Comparison of ENCODE assay signal across 14 cellular contexts in genomic region chr6:4401408-4402367, GRCh38.
DNase-seq lines count a peak whose midpoint lies in the region; ATAC-seq and TF ChIP-seq lines count a peak whose summit lies in the region.
"Had no signal": no experiment of that assay in that cellular context is flagged by ENCODE, and none has a peak within 500 bp of the region (broad histone marks: within the 10 kb centered on the region; RNA-seq: fewer than 3 reads in every experiment).

No MANE protein-coding gene starts in this region.

- POLR2A ChIA-PET in CD4-positive, alpha-beta T cell (lab: Charles Lee): no interaction called here

- in situ Hi-C loops in brain microvascular endothelial cell (cut with HindIII; ENCODE audit: low pct_ligation_motif_present, low sequenced_read_pairs): no loop called here
- in situ Hi-C loops in gastrocnemius medialis (cut with MboI; ENCODE audit: low sequenced_read_pairs in 4 of 4): no loop called here

- CTCF ChIA-PET in CD4-positive, alpha-beta T cell (lab: Charles Lee): no interaction called here

- H3K27ac Mint-ChIP-seq in CD4-positive, alpha-beta T cell: no peak overlapping the region
- H3K27ac Mint-ChIP-seq: activated CD8-positive, alpha-beta T cell treated with anti-CD3 and anti-CD28 coated beads for 36 hours; B cell had no signal

- no peaks in the 10 kb centered on the region for H3K9me3 ChIP-seq in gastrocnemius medialis
- no peaks in the 10 kb centered on the region for H3K9me3 ChIP-seq in CD4-positive, alpha-beta T cell (ENCODE audit: control insufficient read depth, low read length)

- no peaks in the 10 kb centered on the region for H3K36me3 Mint-ChIP-seq in CD4-positive, alpha-beta T cell (ENCODE audit: low read depth)

- H3K4me3 ChIP-seq in brain microvascular endothelial cell (ENCODE audit: low read depth, low read length) (no peak overlapping the region), gastrocnemius medialis (peak overlapping the region in 2 of 4 donors; percentile 7 to 21)

- H3K27me3 ChIP-seq in brain microvascular endothelial cell (replicated peaks) (no peaks in the 10 kb centered on the region), gastrocnemius medialis (no peaks in the 10 kb centered on the region)
- no peaks in the 10 kb centered on the region for H3K27me3 ChIP-seq in CD4-positive, alpha-beta T cell (ENCODE audit: control insufficient read depth, insufficient read depth, low read length)

- H3K36me3 ChIP-seq in brain microvascular endothelial cell (replicated peaks) (no peaks in the 10 kb centered on the region), gastrocnemius medialis (no peaks in the 10 kb centered on the region)

- TF ChIP-seq CTCF in brain microvascular endothelial cell (IDR thresholded peaks at IDR 0.05; ENCODE audit: low read depth, low read length, missing control alignments) (no peak), gastrocnemius medialis (IDR thresholded peaks at IDR 0.05 in 4 of 5, conservative IDR thresholded peaks at IDR 0.05 in 1 of 5) (no peak)
- no peak for TF ChIP-seq CTCF in CD4-positive, alpha-beta T cell (IDR thresholded peaks at IDR 0.05)

- no peaks in the 10 kb centered on the region for H3K4me1 Mint-ChIP-seq in CD4-positive, alpha-beta T cell (ENCODE audit: low read depth)

- peak; percentile 79 for DNase-seq in HCEC 1CT
- DNase-seq in brain microvascular endothelial cell: peak; percentile 24
- peak; percentile 40 for DNase-seq in left cardiac atrium
- DNase-seq in gastrocnemius medialis: peak; percentile 16 to 45
- no peak for DNase-seq in CD4-positive, alpha-beta T cell
- no peak for DNase-seq in caudate nucleus (lab: John Stamatoyannopoulos, UW)
- DNase-seq in putamen (ENCODE audit: low spot score): no peak
- no peak for DNase-seq in head of caudate nucleus
- DNase-seq: activated CD8-positive, alpha-beta T cell treated with anti-CD3 and anti-CD28 coated beads for 36 hours; activated gamma-delta T cell treated with Interleukin-2 at 50 U/mL for 16 hours; midbrain; NCI-H1930; NCI-H69 had no signal

- no peak for TF ChIP-seq POLR2A in gastrocnemius medialis (IDR thresholded peaks at IDR 0.05)

- H3K4me1 ChIP-seq in gastrocnemius medialis: peaks cover 60 to 66% of the 10 kb centered on the region in 2 donors

- H3K27ac ChIP-seq in brain microvascular endothelial cell (no peak overlapping the region), gastrocnemius medialis (peak overlapping the region; percentile 92 to 97 (median 94)), caudate nucleus (ENCODE audit: low read depth, low read length) (no peak overlapping the region)
- H3K27ac ChIP-seq in CD4-positive, alpha-beta T cell (ENCODE audit: low read depth, low read length): no peak overlapping the region

- H3K4me3 Mint-ChIP-seq in CD4-positive, alpha-beta T cell: no peak overlapping the region
- H3K4me3 Mint-ChIP-seq: activated CD8-positive, alpha-beta T cell treated with anti-CD3 and anti-CD28 coated beads for 36 hours; B cell had no signal

- H3K27me3 Mint-ChIP-seq in CD4-positive, alpha-beta T cell: peaks cover 15% of the 10 kb centered on the region

- intact Hi-C loops in left cardiac atrium (cut with DNase I) (loop anchor here in 1 of 2 donors (5.0 kb wide), 1 partner anchor 44 kb away; no protein-coding TSS in a partner anchor), gastrocnemius medialis (cut with DNase I; ENCODE audit: low total_unique reads) (loop anchor here (1.0 to 5.0 kb wide), 6 partner anchors 30 to 861 kb away; partner anchors contain the start of genes CDYL, FARS2 and LYRM4), head of caudate nucleus (cut with DNase I) (no loop called here)
- intact Hi-C loops in CD4-positive, alpha-beta T cell (cut with DNase I, micrococcal nuclease): no loop called here

- ATAC-seq in left cardiac atrium (peak; percentile 15 to 45), gastrocnemius medialis (no peak)
- ATAC-seq in CD4-positive, alpha-beta T cell (ENCODE audit: poor library complexity): no peak
- ATAC-seq: activated CD8-positive, alpha-beta T cell treated with anti-CD3 and anti-CD28 coated beads for 36 hours had no signal

- H3K9me3 Mint-ChIP-seq in CD4-positive, alpha-beta T cell: no peaks in the 10 kb centered on the region
- H3K9me3 Mint-ChIP-seq: activated CD8-positive, alpha-beta T cell treated with anti-CD3 and anti-CD28 coated beads for 36 hours had no signal

Comparison
In these comparisons a context has a peak if more than half of its experiments do, and no peak if none do; other contexts are left out.
1. DNase-seq: peak in HCEC 1CT (single experiment), brain microvascular endothelial cell (single experiment), left cardiac atrium (single experiment) and gastrocnemius medialis (2 of 2); none in CD4-positive, alpha-beta T cell (0 of 10), caudate nucleus (0 of 61), putamen (single experiment) and head of caudate nucleus (0 of 42).
2. H3K27ac ChIP-seq: peak in gastrocnemius medialis (4 of 4); none in brain microvascular endothelial cell (single experiment), CD4-positive, alpha-beta T cell (single experiment) and caudate nucleus (single experiment).
3. ATAC-seq: peak in left cardiac atrium (2 of 2); none in gastrocnemius medialis (0 of 2) and CD4-positive, alpha-beta T cell (single experiment).